In the genomic region with DNA sequence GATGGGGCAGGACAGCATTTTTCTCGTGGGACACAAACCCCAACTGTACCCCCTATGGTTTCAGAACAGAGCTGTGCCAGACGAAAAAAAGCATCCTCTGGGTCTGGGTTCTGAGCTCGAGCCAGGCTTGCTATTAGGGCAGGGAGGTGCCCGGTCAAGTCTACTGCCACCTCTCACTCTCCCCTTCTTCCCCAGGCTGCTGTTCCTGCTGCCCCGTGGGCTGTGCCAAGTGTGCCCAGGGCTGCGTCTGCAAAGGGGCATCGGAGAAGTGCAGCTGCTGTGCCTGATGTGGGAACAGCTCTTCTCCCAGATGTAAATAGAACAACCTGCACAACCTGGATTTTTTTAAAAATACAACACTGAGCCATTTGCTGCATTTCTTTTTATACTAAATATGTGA, we compare ENCODE assay signal across 12 cellular contexts. TPM values are rescaled to one million over a fixed set of nuclear protein-coding genes. Genes with fewer than 3 reads are reported as not detected.
DNase-seq lines count a peak whose midpoint lies in the region; ATAC-seq, FAIRE-seq and TF ChIP-seq lines count a peak whose summit lies in the region.
"Had no signal": no experiment of that assay in that cellular context is flagged by ENCODE, and none has a peak within 500 bp of the region (broad histone marks: within the 10 kb centered on the region; RNA-seq: fewer than 3 reads in every experiment).

No MANE protein-coding gene starts in this region.

- no peaks in the 10 kb centered on the region for H3K36me3 ChIP-seq in PC-9 (ENCODE audit: low read depth)
- H3K36me3 ChIP-seq in keratinocyte (ENCODE audit: control insufficient read depth in 2 of 2, extremely low read depth in 1 of 2, insufficient read depth in 2 of 2, low read length in 2 of 2), result no peaks in the 10 kb centered on the region

- BruUV-seq in PC-9 (replicated peaks; lab: Mats Ljungman, UMichigan), result no TSS peak

- 0 out of 2 replicates have a peak overlapping the region, but pooled peaks have one; percentile 17 for H2AFZ ChIP-seq in PC-9
- H2AFZ ChIP-seq in keratinocyte (ENCODE audit: control insufficient read depth, low read length), result no peak overlapping the region

- dilution Hi-C loops in keratinocyte (cut with MboI; ENCODE audit: extremely low pct_ligation_motif_present, low sequenced_read_pairs), result no loop called here

- H3K9ac ChIP-seq in keratinocyte (ENCODE audit: control insufficient read depth, extremely low read depth, insufficient read depth, low read length), result peak overlapping the region; percentile 69

- H4K20me1 ChIP-seq in PC-9 (ENCODE audit: insufficient read depth), result no peaks in the 10 kb centered on the region
- peaks cover 3% of the 10 kb centered on the region for H4K20me1 ChIP-seq in keratinocyte (ENCODE audit: control insufficient read depth, extremely low read depth, insufficient read depth, low read length)

- no peak for ATAC-seq in stimulated activated effector memory CD8-positive, alpha-beta T cell treated with anti-CD3 and anti-CD28 coated beads, Interleukin-12 subunit alpha, Interleukin-12 subunit beta, amount 100 ng/mL, for 72 hours
- no peak for ATAC-seq in HG02798 (IDR thresholded peaks at IDR 0.05; ENCODE audit: poor library complexity, unreplicated experiment)
- ATAC-seq in stimulated activated memory B cell treated with anti-CD40 and anti-IgM and Interleukin-4, amounts not matched to agents 10 μg/mL and 1 μg/mL and 100 μg/mL, for 72 hours, result no peak

- peaks cover 54 to 74% (median 66%) of the 10 kb centered on the region in 3 donors for H3K27me3 Mint-ChIP-seq in CD14-positive monocyte (ENCODE audit: low read depth in 3 of 3)
- H3K27me3 Mint-ChIP-seq in stimulated activated memory B cell treated with anti-CD40 and anti-IgM and Interleukin-4, amounts not matched to agents 10 μg/mL and 1 μg/mL and 100 μg/mL, for 72 hours, result peaks cover 35% of the 10 kb centered on the region

- no peak for DNase-seq in PC-9
- no peak for DNase-seq in astrocyte of the cerebellum (ENCODE audit: low read depth)
- no peak for DNase-seq in keratinocyte (ENCODE audit: low read depth, low spot score)
- no peak for DNase-seq in stimulated activated effector memory CD8-positive, alpha-beta T cell treated with anti-CD3 and anti-CD28 coated beads, Interleukin-12 subunit alpha, Interleukin-12 subunit beta, amount 100 ng/mL, for 72 hours (ENCODE audit: low spot score in 2 of 2)
- DNase-seq in CD14-positive monocyte (ENCODE audit: low spot score), result no peak
- DNase-seq in UCSD-AML1 (lab: John Stamatoyannopoulos, UW; ENCODE audit: unreplicated experiment), result no peak
- DNase-seq: activated CD4-positive, alpha-beta memory T cell treated with anti-CD3 and anti-CD28 coated beads, Interleukin-2, amount 10 ng/mL, durations not matched to agents 7 days and 5 days; effector CD8-positive, alpha-beta T cell had no signal

- H3K4me3 Mint-ChIP-seq in stimulated activated effector memory CD8-positive, alpha-beta T cell treated with anti-CD3 and anti-CD28 coated beads, Interleukin-12 subunit alpha, Interleukin-12 subunit beta, amount 100 ng/mL, for 72 hours, result peak overlapping the region; percentile 81
- H3K4me3 Mint-ChIP-seq in CD14-positive monocyte, result peak overlapping the region in 1 of 2 donors; percentile 98
- no peak overlapping the region for H3K4me3 Mint-ChIP-seq in stimulated activated memory B cell treated with anti-CD40 and anti-IgM and Interleukin-4, amounts not matched to agents 10 μg/mL and 1 μg/mL and 100 μg/mL, for 72 hours

- no peak for FAIRE-seq in keratinocyte (lab: Jason Lieb, UNC)
- FAIRE-seq: G401.6 had no signal

- TF ChIP-seq CTCF in PC-9 (conservative IDR thresholded peaks at IDR 0.05), result no peak
- no peak for TF ChIP-seq CTCF in astrocyte of the cerebellum (IDR thresholded peaks at IDR 0.05; ENCODE audit: low read depth, low read length, missing control alignments)
- no peak for TF ChIP-seq CTCF in keratinocyte (optimal IDR thresholded peaks at IDR 0.05 in 1 of 3, IDR thresholded peaks at IDR 0.05 in 1 of 3, conservative IDR thresholded peaks at IDR 0.05 in 1 of 3; ENCODE audit: extremely low read depth in 1 of 3, insufficient read depth in 2 of 3, low read length in 3 of 3)
- TF ChIP-seq CTCF in CD14-positive monocyte (IDR thresholded peaks at IDR 0.05), result no peak

- in situ Hi-C loops in astrocyte of the cerebellum (cut with HindIII; ENCODE audit: low sequenced_read_pairs), result no loop called here

- peaks cover 8% of the 10 kb centered on the region; the same call in 1 of the 2 replicates for H3F3A ChIP-seq in PC-9 (ENCODE audit: insufficient read depth, low read depth)

- peaks cover 13% of the 10 kb centered on the region for H3K4me1 ChIP-seq in PC-9 (replicated peaks; ENCODE audit: insufficient read depth)
- H3K4me1 ChIP-seq in keratinocyte (ENCODE audit: control insufficient read depth, extremely low read depth, insufficient read depth, low read length), result peaks cover 10% of the 10 kb centered on the region

- H3K4me2 ChIP-seq in PC-9 (peak overlapping the region; percentile 62), keratinocyte (ENCODE audit: control insufficient read depth, extremely low read depth, insufficient read depth, low read depth, low read length) (peak overlapping the region; percentile 91)

- H3K79me2 ChIP-seq in PC-9 (ENCODE audit: low read depth) (no peaks in the 10 kb centered on the region), keratinocyte (ENCODE audit: control insufficient read depth, insufficient read depth, low read length) (peaks cover 9% of the 10 kb centered on the region)

- peak overlapping the region; percentile 62 for H3K27ac ChIP-seq in PC-9
- H3K27ac ChIP-seq in keratinocyte (ENCODE audit: control insufficient read depth, insufficient read depth, low read length), result peak overlapping the region; percentile 54

- peaks cover 16% of the 10 kb centered on the region for H3K4me1 Mint-ChIP-seq in stimulated activated effector memory CD8-positive, alpha-beta T cell treated with anti-CD3 and anti-CD28 coated beads, Interleukin-12 subunit alpha, Interleukin-12 subunit beta, amount 100 ng/mL, for 72 hours
- H3K4me1 Mint-ChIP-seq in CD14-positive monocyte, result peaks cover 28% of the 10 kb centered on the region
- peaks cover 35% of the 10 kb centered on the region for H3K4me1 Mint-ChIP-seq in stimulated activated memory B cell treated with anti-CD40 and anti-IgM and Interleukin-4, amounts not matched to agents 10 μg/mL and 1 μg/mL and 100 μg/mL, for 72 hours

- H3K9me1 ChIP-seq in keratinocyte (ENCODE audit: control insufficient read depth, extremely low read depth, insufficient read depth, low read length), result no peaks in the 10 kb centered on the region

- intact Hi-C loops in PC-9 (cut with micrococcal nuclease; ENCODE audit: unreplicated experiment), result loop anchor here (2.0 kb wide), 1 partner anchor 20 kb away; no protein-coding TSS in a partner anchor
- intact Hi-C loops in CD14-positive monocyte (cut with micrococcal nuclease), result no loop called here

- CTCF ChIA-PET in PC-9 (lab: Charles Lee), result interaction anchor here (0.7 kb wide), 1 partner anchor 50 kb away, joined by 4 read pairs; no protein-coding TSS in a partner anchor

- H3K27me3 ChIP-seq in PC-9 (ENCODE audit: insufficient read depth, low read depth), result no peaks in the 10 kb centered on the region
- H3K27me3 ChIP-seq in keratinocyte (ENCODE audit: control insufficient read depth, extremely low read depth, insufficient read depth, low read length), result no peaks in the 10 kb centered on the region

- H3K4me3 ChIP-seq in PC-9, result no peak overlapping the region
- peak overlapping the region; percentile 48 for H3K4me3 ChIP-seq in astrocyte of the cerebellum (ENCODE audit: low read depth, low read length)
- H3K4me3 ChIP-seq in keratinocyte (ENCODE audit: control insufficient read depth in 2 of 3, extremely low read depth in 1 of 3, insufficient read depth in 2 of 3, low read depth in 1 of 3, low read length in 3 of 3), result peak overlapping the region; percentile 45 to 78 (median 67)

- POLR2A ChIA-PET in PC-9 (lab: Charles Lee; ENCODE audit: unreplicated experiment), result interaction anchor here (0.7 kb wide), 1 partner anchor 407 kb away, joined by 7 read pairs; no protein-coding TSS in a partner anchor

- H3K36me3 Mint-ChIP-seq in stimulated activated effector memory CD8-positive, alpha-beta T cell treated with anti-CD3 and anti-CD28 coated beads, Interleukin-12 subunit alpha, Interleukin-12 subunit beta, amount 100 ng/mL, for 72 hours, result no peaks in the 10 kb centered on the region
- H3K36me3 Mint-ChIP-seq in CD14-positive monocyte, result peaks cover 0 to 6% of the 10 kb centered on the region in 2 donors
- H3K36me3 Mint-ChIP-seq in stimulated activated memory B cell treated with anti-CD40 and anti-IgM and Interleukin-4, amounts not matched to agents 10 μg/mL and 1 μg/mL and 100 μg/mL, for 72 hours, result no peaks in the 10 kb centered on the region
- H3K36me3 Mint-ChIP-seq: memory B cell had no signal

- H3K9me3 ChIP-seq in PC-9 (ENCODE audit: insufficient read depth, low read depth) (no peaks in the 10 kb centered on the region), keratinocyte (ENCODE audit: control insufficient read depth, low read depth, low read length) (no peaks in the 10 kb centered on the region)

- H3K27ac Mint-ChIP-seq in stimulated activated effector memory CD8-positive, alpha-beta T cell treated with anti-CD3 and anti-CD28 coated beads, Interleukin-12 subunit alpha, Interleukin-12 subunit beta, amount 100 ng/mL, for 72 hours, result no peak overlapping the region
- no peak overlapping the region for H3K27ac Mint-ChIP-seq in CD14-positive monocyte
- no peak overlapping the region for H3K27ac Mint-ChIP-seq in stimulated activated memory B cell treated with anti-CD40 and anti-IgM and Interleukin-4, amounts not matched to agents 10 μg/mL and 1 μg/mL and 100 μg/mL, for 72 hours
- H3K27ac Mint-ChIP-seq: memory B cell had no signal

- H3K9me2 ChIP-seq in PC-9 (ENCODE audit: insufficient read depth), result no peaks in the 10 kb centered on the region

- H3K9me3 Mint-ChIP-seq in stimulated activated effector memory CD8-positive, alpha-beta T cell treated with anti-CD3 and anti-CD28 coated beads, Interleukin-12 subunit alpha, Interleukin-12 subunit beta, amount 100 ng/mL, for 72 hours, result no peaks in the 10 kb centered on the region
- H3K9me3 Mint-ChIP-seq in CD14-positive monocyte, result peaks cover 0 to 9% (median under 1%) of the 10 kb centered on the region in 7 donors
- H3K9me3 Mint-ChIP-seq in stimulated activated memory B cell treated with anti-CD40 and anti-IgM and Interleukin-4, amounts not matched to agents 10 μg/mL and 1 μg/mL and 100 μg/mL, for 72 hours, result no peaks in the 10 kb centered on the region
- H3K9me3 Mint-ChIP-seq: activated CD4-positive, alpha-beta memory T cell treated with anti-CD3 and anti-CD28 coated beads, Interleukin-2, amount 10 ng/mL, durations not matched to agents 7 days and 5 days; memory B cell had no signal

RNA-seq across cellular contexts. Expression of a gene that starts 1.1 kb away (rescaled TPM):
- total RNA-seq in PC-9 (2021), result 22.0 and 22.2 TPM in 2 replicates
- polyA plus RNA-seq in keratinocyte (394 to 1,732 TPM (median 404 TPM) in 3 replicates), CD14-positive monocyte (1 to 10 TPM; 1.3 to 4.0 TPM)
- 55.2 TPM for polyA plus RNA-seq in keratinocyte (2011; ENCODE audit: low read depth)
- polyA plus RNA-seq in keratinocyte (2011; cell fraction: cytosol; rRNA removed), result 1,504 and 3,462 TPM in 2 replicates
- 621 and 624 TPM in 2 replicates for polyA plus RNA-seq in keratinocyte (2011; cell fraction: nucleus; rRNA removed)
- 688 and 1,595 TPM in 2 replicates for polyA plus RNA-seq in keratinocyte (2012; ENCODE audit: low replicate concordance)
- 298 to 744 TPM (median 398 TPM) in 3 replicates for polyA minus RNA-seq in keratinocyte
- polyA minus RNA-seq in keratinocyte (2011; cell fraction: cytosol; rRNA and poly(A)+ RNA removed), result 667 TPM
- 76.9 and 81.7 TPM in 2 replicates for polyA minus RNA-seq in keratinocyte (2011; cell fraction: nucleus; rRNA and poly(A)+ RNA removed)

RNA-seq across cellular contexts. Expression of a gene that starts 5.8 kb away (rescaled TPM):
- not detected in 2 replicates for total RNA-seq in PC-9 (2021)
- polyA plus RNA-seq in keratinocyte, result 0.20 to 0.74 TPM (median 0.24 TPM) in 3 replicates
- not detected for polyA plus RNA-seq in keratinocyte (2011; ENCODE audit: low read depth)
- 0.32 and 0.65 TPM in 2 replicates for polyA plus RNA-seq in keratinocyte (2011; cell fraction: cytosol; rRNA removed)
- polyA plus RNA-seq in keratinocyte (2011; cell fraction: nucleus; rRNA removed), result 0.27 TPM in 1 of 2 replicates, not detected in the other
- 0.79 and 1.1 TPM in 2 replicates for polyA plus RNA-seq in keratinocyte (2012; ENCODE audit: low replicate concordance)
- polyA minus RNA-seq in keratinocyte, result 0.56 to 0.76 TPM in 2 of 3 replicates, not detected in the other
- not detected for polyA minus RNA-seq in keratinocyte (2011; cell fraction: cytosol; rRNA and poly(A)+ RNA removed)
- not detected in 2 replicates for polyA minus RNA-seq in keratinocyte (2011; cell fraction: nucleus; rRNA and poly(A)+ RNA removed)
- not detected for polyA plus RNA-seq in CD14-positive monocyte
- total RNA-seq: activated CD4-positive, alpha-beta memory T cell treated with anti-CD3 and anti-CD28 coated beads, Interleukin-2, amount 10 ng/mL, durations not matched to agents 7 days and 5 days had no signal

RNA-seq across cellular contexts. Expression of a gene that starts 11.8 kb away (rescaled TPM):
- 16.9 and 23.5 TPM in 2 replicates for total RNA-seq in PC-9 (2021)
- polyA plus RNA-seq in keratinocyte (not detected in 3 replicates), CD14-positive monocyte (not detected)
- not detected for polyA plus RNA-seq in keratinocyte (2011; ENCODE audit: low read depth)
- polyA plus RNA-seq in keratinocyte (2011; cell fraction: cytosol; rRNA removed), result not detected in 2 replicates
- not detected in 2 replicates for polyA plus RNA-seq in keratinocyte (2011; cell fraction: nucleus; rRNA removed)
- polyA plus RNA-seq in keratinocyte (2012; ENCODE audit: low replicate concordance), result 0.93 TPM in 1 of 2 replicates, not detected in the other
- not detected in 3 replicates for polyA minus RNA-seq in keratinocyte
- not detected for polyA minus RNA-seq in keratinocyte (2011; cell fraction: cytosol; rRNA and poly(A)+ RNA removed)
- not detected in 2 replicates for polyA minus RNA-seq in keratinocyte (2011; cell fraction: nucleus; rRNA and poly(A)+ RNA removed)
- total RNA-seq: activated CD4-positive, alpha-beta memory T cell treated with anti-CD3 and anti-CD28 coated beads, Interleukin-2, amount 10 ng/mL, durations not matched to agents 7 days and 5 days had no signal

RNA-seq across cellular contexts. Expression of a gene that starts 18.3 kb away (rescaled TPM):
- 203 and 353 TPM in 2 replicates for total RNA-seq in PC-9 (2021)
- 489 to 1,016 TPM (median 990 TPM) in 3 replicates for polyA plus RNA-seq in keratinocyte
- polyA plus RNA-seq in keratinocyte (2011; ENCODE audit: low read depth), result 310 TPM
- 741 and 1,546 TPM in 2 replicates for polyA plus RNA-seq in keratinocyte (2011; cell fraction: cytosol; rRNA removed)
- 335 and 470 TPM in 2 replicates for polyA plus RNA-seq in keratinocyte (2011; cell fraction: nucleus; rRNA removed)
- 2,479 and 10,771 TPM in 2 replicates for polyA plus RNA-seq in keratinocyte (2012; ENCODE audit: low replicate concordance)
- 401 to 1,828 TPM (median 417 TPM) in 3 replicates for polyA minus RNA-seq in keratinocyte
- polyA minus RNA-seq in keratinocyte (2011; cell fraction: cytosol; rRNA and poly(A)+ RNA removed), result 2,677 TPM
- polyA minus RNA-seq in keratinocyte (2011; cell fraction: nucleus; rRNA and poly(A)+ RNA removed), result 152 and 202 TPM in 2 replicates
- polyA plus RNA-seq in CD14-positive monocyte, result 100 to 1,000 TPM; 126 to 228 TPM

RNA-seq across cellular contexts. Expression of a gene that starts 25.0 kb away (rescaled TPM):
- total RNA-seq in PC-9 (2021), result not detected in 2 replicates
- polyA plus RNA-seq in keratinocyte, result not detected in 3 replicates
- not detected for polyA plus RNA-seq in keratinocyte (2011; ENCODE audit: low read depth)
- polyA plus RNA-seq in keratinocyte (2011; cell fraction: cytosol; rRNA removed), result not detected in 2 replicates
- not detected in 2 replicates for polyA plus RNA-seq in keratinocyte (2011; cell fraction: nucleus; rRNA removed)
- polyA plus RNA-seq in keratinocyte (2012; ENCODE audit: low replicate concordance), result not detected in 2 replicates
- not detected in 3 replicates for polyA minus RNA-seq in keratinocyte
- not detected for polyA minus RNA-seq in keratinocyte (2011; cell fraction: cytosol; rRNA and poly(A)+ RNA removed)
- polyA minus RNA-seq in keratinocyte (2011; cell fraction: nucleus; rRNA and poly(A)+ RNA removed), result not detected in 2 replicates
- polyA plus RNA-seq in CD14-positive monocyte, result not detected
- total RNA-seq: activated CD4-positive, alpha-beta memory T cell treated with anti-CD3 and anti-CD28 coated beads, Interleukin-2, amount 10 ng/mL, durations not matched to agents 7 days and 5 days had no signal

Comparison
In these comparisons a context has a peak if more than half of its experiments do, and no peak if none do; other contexts are left out.
1. RNA of a gene that starts 1.1 kb away (polyA plus RNA-seq): 55.2 to 3,462 TPM in keratinocyte; 1.3 to 4.0 TPM in CD14-positive monocyte; every median in the first group is over 10 times any median in the second.